In the genomic region with DNA sequence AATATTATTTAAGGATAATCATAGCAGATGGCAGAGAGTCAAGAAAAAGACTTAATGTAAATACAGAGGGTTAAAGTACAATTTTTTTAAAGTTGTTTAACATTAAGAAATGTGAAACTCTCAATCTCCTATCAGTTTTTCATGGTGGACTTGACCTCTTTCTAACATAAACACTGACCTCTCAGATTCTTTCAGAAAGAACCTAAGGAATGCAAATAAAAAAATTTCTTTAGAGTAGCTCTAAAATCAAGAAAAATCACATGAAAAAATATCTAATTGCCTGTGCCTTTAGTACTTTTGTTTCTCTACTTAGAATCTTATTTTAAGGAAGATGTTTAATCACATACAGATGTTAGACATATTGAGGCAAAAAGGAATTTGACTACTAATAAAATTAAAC, we compare ENCODE assay signal across 2 cellular contexts.
TF ChIP-seq lines count a peak whose summit lies in the region.

No MANE protein-coding gene starts in this region.

TF ChIP-seq in A549, 52 proteins besides CTCF, POLR2A, EP300 and RAD21:
- TF ChIP-seq, protein P1, sequence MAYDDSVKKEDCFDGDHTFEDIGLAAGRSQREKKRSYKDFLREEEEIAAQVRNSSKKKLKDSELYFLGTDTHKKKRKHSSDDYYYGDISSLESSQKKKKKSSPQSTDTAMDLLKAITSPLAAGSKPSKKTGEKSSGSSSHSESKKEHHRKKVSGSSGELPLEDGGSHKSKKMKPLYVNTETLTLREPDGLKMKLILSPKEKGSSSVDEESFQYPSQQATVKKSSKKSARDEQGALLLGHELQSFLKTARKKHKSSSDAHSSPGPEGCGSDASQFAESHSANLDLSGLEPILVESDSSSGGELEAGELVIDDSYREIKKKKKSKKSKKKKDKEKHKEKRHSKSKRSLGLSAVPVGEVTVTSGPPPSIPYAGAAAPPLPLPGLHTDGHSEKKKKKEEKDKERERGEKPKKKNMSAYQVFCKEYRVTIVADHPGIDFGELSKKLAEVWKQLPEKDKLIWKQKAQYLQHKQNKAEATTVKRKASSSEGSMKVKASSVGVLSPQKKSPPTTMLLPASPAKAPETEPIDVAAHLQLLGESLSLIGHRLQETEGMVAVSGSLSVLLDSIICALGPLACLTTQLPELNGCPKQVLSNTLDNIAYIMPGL (CRISPR knock-in tag; IDR thresholded peaks at IDR 0.05; ENCODE audit: borderline replicate concordance), result no peak
- TF ChIP-seq CHD2 (IDR thresholded peaks at IDR 0.05; ENCODE audit: low read length, partially characterized antibody) (no peak), RARB (CRISPR knock-in tag; IDR thresholded peaks at IDR 0.05) (no peak), TFCP2L1 (CRISPR knock-in tag; IDR thresholded peaks at IDR 0.05) (no peak), HOXB5 (CRISPR knock-in tag; IDR thresholded peaks at IDR 0.05) (no peak), NR3C1 (IDR thresholded peaks at IDR 0.05) (no peak), JUN (IDR thresholded peaks at IDR 0.05) (no peak), SMC3 (IDR thresholded peaks at IDR 0.05) (no peak)
- TF ChIP-seq, protein P2, sequence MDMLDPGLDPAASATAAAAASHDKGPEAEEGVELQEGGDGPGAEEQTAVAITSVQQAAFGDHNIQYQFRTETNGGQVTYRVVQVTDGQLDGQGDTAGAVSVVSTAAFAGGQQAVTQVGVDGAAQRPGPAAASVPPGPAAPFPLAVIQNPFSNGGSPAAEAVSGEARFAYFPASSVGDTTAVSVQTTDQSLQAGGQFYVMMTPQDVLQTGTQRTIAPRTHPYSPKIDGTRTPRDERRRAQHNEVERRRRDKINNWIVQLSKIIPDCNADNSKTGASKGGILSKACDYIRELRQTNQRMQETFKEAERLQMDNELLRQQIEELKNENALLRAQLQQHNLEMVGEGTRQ (IDR thresholded peaks at IDR 0.05), result no peak
- TF ChIP-seq, protein P3, sequence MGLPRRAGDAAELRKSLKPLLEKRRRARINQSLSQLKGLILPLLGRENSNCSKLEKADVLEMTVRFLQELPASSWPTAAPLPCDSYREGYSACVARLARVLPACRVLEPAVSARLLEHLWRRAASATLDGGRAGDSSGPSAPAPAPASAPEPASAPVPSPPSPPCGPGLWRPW (IDR thresholded peaks at IDR 0.05), result no peak
- TF ChIP-seq, protein P4, sequence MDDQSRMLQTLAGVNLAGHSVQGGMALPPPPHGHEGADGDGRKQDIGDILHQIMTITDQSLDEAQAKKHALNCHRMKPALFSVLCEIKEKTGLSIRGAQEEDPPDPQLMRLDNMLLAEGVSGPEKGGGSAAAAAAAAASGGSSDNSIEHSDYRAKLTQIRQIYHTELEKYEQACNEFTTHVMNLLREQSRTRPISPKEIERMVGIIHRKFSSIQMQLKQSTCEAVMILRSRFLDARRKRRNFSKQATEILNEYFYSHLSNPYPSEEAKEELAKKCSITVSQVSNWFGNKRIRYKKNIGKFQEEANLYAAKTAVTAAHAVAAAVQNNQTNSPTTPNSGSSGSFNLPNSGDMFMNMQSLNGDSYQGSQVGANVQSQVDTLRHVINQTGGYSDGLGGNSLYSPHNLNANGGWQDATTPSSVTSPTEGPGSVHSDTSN (IDR thresholded peaks at IDR 0.05), result no peak

TF ChIP-seq in endothelial cell of umbilical vein, 7 proteins besides CTCF, POLR2A, EP300 and RAD21:
- TF ChIP-seq MYC (IDR thresholded peaks at IDR 0.05; ENCODE audit: low read depth, low read length) (no peak), GATA2 (IDR thresholded peaks at IDR 0.05; ENCODE audit: insufficient read depth, insufficient read length, low read depth, low read length) (no peak), POLR2AphosphoS5 (IDR thresholded peaks at IDR 0.05; ENCODE audit: insufficient read depth, low read depth, low read length) (no peak), FOS (IDR thresholded peaks at IDR 0.05; ENCODE audit: borderline replicate concordance, insufficient read depth, low read length) (no peak), EZH2 (IDR thresholded peaks at IDR 0.05; ENCODE audit: borderline replicate concordance, low read depth, low read length, severe bottlenecking) (no peak), JUN (IDR thresholded peaks at IDR 0.05; ENCODE audit: borderline replicate concordance, insufficient read depth, insufficient read length, low read depth) (no peak)
- TF ChIP-seq, protein P5, sequence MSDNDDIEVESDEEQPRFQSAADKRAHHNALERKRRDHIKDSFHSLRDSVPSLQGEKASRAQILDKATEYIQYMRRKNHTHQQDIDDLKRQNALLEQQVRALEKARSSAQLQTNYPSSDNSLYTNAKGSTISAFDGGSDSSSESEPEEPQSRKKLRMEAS (IDR thresholded peaks at IDR 0.05; ENCODE audit: insufficient read depth, insufficient read length), result no peak
